Comparison of ENCODE assay signal across 23 cellular contexts in genomic region chr2:562391-563364, GRCh38.
"Had no signal": no experiment of that assay in that cellular context is flagged by ENCODE, and none has a peak within 500 bp of the region (broad histone marks: within the 10 kb centered on the region; RNA-seq: fewer than 3 reads in every experiment).

No MANE protein-coding gene starts in this region.

- DNase-seq: caudate nucleus; cerebellar nuclear complex; effector memory CD4-positive, alpha-beta T cell; esophagus squamous epithelium; foreskin melanocyte; hypothalamus; left ventricle myocardium superior; lower lobe of right lung; mucosa of descending colon; naive B cell; nucleus accumbens; psoas muscle; right cardiac atrium; spleen; stimulated activated CD4-positive, alpha-beta T cell treated with anti-CD3 and anti-CD28 coated beads, Interleukin-4, amount 100 ng/mL, for 4 hours; stimulated activated naive B cell treated with anti-CD40 and anti-IgM and Interleukin-4, amounts not matched to agents 10 μg/mL and 1 μg/mL and 100 μg/mL, for 72 hours; stomach; thyroid gland; trophoblast cell had no signal

- H3K9me3 ChIP-seq: esophagus squamous epithelium, lower lobe of right lung, mucosa of descending colon, psoas muscle, spleen, stomach, thyroid gland had no signal

- H3K27me3 Mint-ChIP-seq: dendritic cell treated with granulocyte-macrophage colony-stimulating factor and Interleukin-4, amounts not matched to agents 40 ng/mL and 50 ng/mL, for 4 days had no signal

- H3K4me3 Mint-ChIP-seq: dendritic cell treated with granulocyte-macrophage colony-stimulating factor and Interleukin-4, amounts not matched to agents 40 ng/mL and 50 ng/mL, for 4 days; mesothelial cell of epicardium; nephron; neural progenitor cell; stimulated activated naive B cell treated with anti-CD40 and anti-IgM and Interleukin-4, amounts not matched to agents 10 μg/mL and 1 μg/mL and 100 μg/mL, for 72 hours had no signal

- H3K36me3 Mint-ChIP-seq: mesothelial cell of epicardium; naive B cell; neural progenitor cell; stimulated activated naive B cell treated with anti-CD40 and anti-IgM and Interleukin-4, amounts not matched to agents 10 μg/mL and 1 μg/mL and 100 μg/mL, for 72 hours had no signal

- ATAC-seq: left ventricle myocardium superior; lower lobe of right lung; mucosa of descending colon; psoas muscle; right cardiac atrium; stimulated activated naive B cell treated with anti-CD40 and anti-IgM and Interleukin-4, amounts not matched to agents 10 μg/mL and 1 μg/mL and 100 μg/mL, for 72 hours had no signal

- H3K27ac Mint-ChIP-seq: dendritic cell treated with granulocyte-macrophage colony-stimulating factor and Interleukin-4, amounts not matched to agents 40 ng/mL and 50 ng/mL, for 4 days; mesothelial cell of epicardium; stimulated activated naive B cell treated with anti-CD40 and anti-IgM and Interleukin-4, amounts not matched to agents 10 μg/mL and 1 μg/mL and 100 μg/mL, for 72 hours had no signal

- H3K9me3 Mint-ChIP-seq: dendritic cell treated with granulocyte-macrophage colony-stimulating factor and Interleukin-4, amounts not matched to agents 40 ng/mL and 50 ng/mL, for 4 days; mesothelial cell of epicardium; naive B cell; nephron; neural progenitor cell; stimulated activated naive B cell treated with anti-CD40 and anti-IgM and Interleukin-4, amounts not matched to agents 10 μg/mL and 1 μg/mL and 100 μg/mL, for 72 hours had no signal

- H3K4me1 Mint-ChIP-seq: mesothelial cell of epicardium; stimulated activated naive B cell treated with anti-CD40 and anti-IgM and Interleukin-4, amounts not matched to agents 10 μg/mL and 1 μg/mL and 100 μg/mL, for 72 hours had no signal
